In the genomic region with DNA sequence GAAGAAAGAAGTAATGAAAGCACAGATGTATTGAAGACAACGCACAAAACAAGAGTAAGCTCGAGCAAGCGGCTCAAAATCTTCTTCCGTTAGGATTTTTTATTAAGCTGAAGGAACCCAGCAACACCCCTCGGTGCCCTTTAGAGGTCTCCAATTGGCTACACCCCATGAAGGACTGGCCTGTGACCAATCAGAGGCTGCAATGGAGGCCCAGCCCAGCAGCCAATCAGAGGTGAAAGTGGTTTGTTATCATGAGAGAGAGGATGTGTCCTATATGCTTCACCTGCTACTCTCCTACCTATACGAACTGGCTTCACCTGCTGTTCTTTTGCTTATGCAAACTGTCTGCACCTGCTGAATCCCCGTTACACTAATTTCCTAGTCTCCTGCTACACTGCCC, we compare ENCODE assay signal across 14 cellular contexts.
DNase-seq lines count a peak whose midpoint lies in the region; ATAC-seq, FAIRE-seq and TF ChIP-seq lines count a peak whose summit lies in the region.
"Had no signal": no experiment of that assay in that cellular context is flagged by ENCODE, and none has a peak within 500 bp of the region (broad histone marks: within the 10 kb centered on the region; RNA-seq: fewer than 3 reads in every experiment).

No MANE protein-coding gene starts in this region.

- DNase-seq in DMS53 treated with DMSO at 0.1 percent for 48 hours (lab: John Stamatoyannopoulos, UW; ENCODE audit: unreplicated experiment) (peak; percentile 99), HCT116 (ENCODE audit: low read depth, low spot score) (no peak), NCI-H526 treated with DMSO at 0.1 percent for 48 hours (lab: John Stamatoyannopoulos, UW) (peak; percentile 37), GM12878 (ENCODE audit: low read depth, low spot score) (no peak), Right ventricle myocardium superior (no peak)
- DNase-seq: ACHN, COR-L47, DMS153, Kasumi-1, RPMI8226, T-helper 2 cell had no signal

- H3K4me3 ChIP-seq in HCT116 (replicated peaks in 1 of 2; ENCODE audit: low read depth in 1 of 2, low read length in 2 of 2) (no peak overlapping the region), GM12878 (no peak overlapping the region)

- POLR2A ChIA-PET in HCT116 (lab: Charles Lee) (no interaction called here), GM12878 (lab: Charles Lee) (no interaction called here)

- BruUV-seq in HCT116 (replicated peaks; lab: Mats Ljungman, UMichigan) = no TSS peak
- BruUV-seq in GM12878 (replicated peaks; lab: Mats Ljungman, UMichigan) = no TSS peak

- TF ChIP-seq CTCF in HCT116 (IDR thresholded peaks at IDR 0.05 in 2 of 3, conservative IDR thresholded peaks at IDR 0.05 in 1 of 3; ENCODE audit: borderline replicate concordance in 1 of 3, insufficient read depth in 1 of 3, low read depth in 2 of 3, low read length in 2 of 3) = no peak
- TF ChIP-seq CTCF in GM12878 (IDR thresholded peaks at IDR 0.05 in 2 of 3, conservative IDR thresholded peaks at IDR 0.05 in 1 of 3; ENCODE audit: control insufficient read depth in 2 of 3, extremely low read depth in 1 of 3, insufficient read depth in 1 of 3, low read depth in 3 of 3, low read length in 3 of 3) = no peak

- TF ChIP-seq EP300 in GM12878 (IDR thresholded peaks at IDR 0.05; ENCODE audit: borderline replicate concordance in 1 of 2, control insufficient read depth in 1 of 2, low read depth in 2 of 2, low read length in 2 of 2) = no peak

- intact Hi-C loops in HCT116 (cut with micrococcal nuclease) (no loop called here), GM12878 (cut with micrococcal nuclease; ENCODE audit: unreplicated experiment) (no loop called here), Right ventricle myocardium superior (cut with DNase I) (no loop called here)

- H3K9me3 ChIP-seq in HCT116 (ENCODE audit: control insufficient read depth in 1 of 2, insufficient read depth in 1 of 2, low read depth in 1 of 2, low read length in 2 of 2) (no peaks in the 10 kb centered on the region), GM12878 (replicated peaks; ENCODE audit: control insufficient read depth, insufficient read depth, low read length) (no peaks in the 10 kb centered on the region)

- H3K27ac ChIP-seq in HCT116 (ENCODE audit: low read depth, low read length) (no peak overlapping the region), GM12878 (ENCODE audit: control insufficient read depth, insufficient read depth) (no peak overlapping the region)

- peak; percentile 58; the same call in 1 of the 2 replicates for ATAC-seq in HCT116
- peak; percentile 64 for ATAC-seq in GM12878
- no peak for ATAC-seq in Right ventricle myocardium superior (ENCODE audit: poor library complexity)
- no peak for ATAC-seq in GM18502 (IDR thresholded peaks at IDR 0.05; ENCODE audit: poor library complexity, unreplicated experiment)
- ATAC-seq in GM19463 (IDR thresholded peaks at IDR 0.05; ENCODE audit: unreplicated experiment) = no peak
- ATAC-seq: HepG2 had no signal

- FAIRE-seq in GM12878 (lab: Jason Lieb, UNC) = no peak
- FAIRE-seq: HepG2 had no signal

- no peak for TF ChIP-seq POLR2A in HCT116 (IDR thresholded peaks at IDR 0.05; ENCODE audit: borderline replicate concordance, extremely low read depth, insufficient read depth, insufficient read length)
- TF ChIP-seq POLR2A in GM12878 (IDR thresholded peaks at IDR 0.05; ENCODE audit: low read depth, low read length) = no peak

- TF ChIP-seq RAD21 in HCT116 (IDR thresholded peaks at IDR 0.05; ENCODE audit: low read depth) = no peak
- TF ChIP-seq RAD21 in GM12878 (IDR thresholded peaks at IDR 0.05; ENCODE audit: insufficient read depth, low read depth, low read length) = no peak

- H3K4me2 ChIP-seq in HCT116 (ENCODE audit: low read length) (no peak overlapping the region), GM12878 (ENCODE audit: control insufficient read depth, insufficient read depth) (no peak overlapping the region)

- WGBS in GM12878 (ENCODE audit: insufficient coverage, insufficient replicate concordance, low lambda C conversion rate, missing lambda C conversion rate) = 63% methylated on average over 7 of the region's 7 CpGs

- in situ Hi-C loops in GM12878 (cut with MboI) = no loop called here

- no peaks in the 10 kb centered on the region for H3K9me2 ChIP-seq in HCT116 (ENCODE audit: insufficient read depth)

- CTCF ChIA-PET in HCT116 (lab: Charles Lee) = no interaction called here
- CTCF ChIA-PET in GM12878 (lab: Yijun Ruan, JAX) = no interaction called here

- no peaks in the 10 kb centered on the region for H3K36me3 ChIP-seq in HCT116 (ENCODE audit: control insufficient read depth in 1 of 2, insufficient read depth in 2 of 2, low read length in 2 of 2)
- H3K36me3 ChIP-seq in GM12878 (ENCODE audit: control insufficient read depth in 2 of 2, insufficient read depth in 2 of 2, low read length in 1 of 2) = no peaks in the 10 kb centered on the region

- no peaks in the 10 kb centered on the region for H4K20me1 ChIP-seq in HCT116 (ENCODE audit: insufficient read depth)
- no peaks in the 10 kb centered on the region for H4K20me1 ChIP-seq in GM12878 (ENCODE audit: control insufficient read depth, insufficient read depth)

- SMC1A ChIA-PET in GM12878 (lab: Charles Lee; ENCODE audit: uncharacterized antibody, unreplicated experiment) = no interaction called here

- no peaks in the 10 kb centered on the region for H3K27me3 ChIP-seq in HCT116 (ENCODE audit: insufficient read depth, low read length)
- H3K27me3 ChIP-seq in GM12878 (replicated peaks in 1 of 2; ENCODE audit: control insufficient read depth in 2 of 2, insufficient read depth in 2 of 2, low read length in 1 of 2) = no peaks in the 10 kb centered on the region

- H3K9ac ChIP-seq in HCT116 (ENCODE audit: low read length) (no peak overlapping the region), GM12878 (ENCODE audit: control insufficient read depth, insufficient read depth, low read length) (no peak overlapping the region)

- H2AFZ ChIP-seq in HCT116 (ENCODE audit: low read depth, low read length, poor library complexity, severe bottlenecking) (no peak overlapping the region), GM12878 (ENCODE audit: control insufficient read depth, low read depth, low read length) (no peak overlapping the region)

- RAD21 ChIA-PET in HCT116 (lab: Charles Lee; ENCODE audit: low non-redundant PET in 1 of 2, low total read pairs in 2 of 2, uncharacterized antibody in 2 of 2, unreplicated experiment in 2 of 2) (no interaction called here), GM12878 (lab: Charles Lee; ENCODE audit: unreplicated experiment) (no interaction called here)

- H3K79me2 ChIP-seq in HCT116 (ENCODE audit: insufficient read depth, low read length) = no peaks in the 10 kb centered on the region
- H3K79me2 ChIP-seq in GM12878 (ENCODE audit: control insufficient read depth, insufficient read depth, low read length) = no peaks in the 10 kb centered on the region

- H3K4me1 ChIP-seq in HCT116 (ENCODE audit: control insufficient read depth in 1 of 2, insufficient read depth in 2 of 2, low read length in 2 of 2) (no peaks in the 10 kb centered on the region), GM12878 (ENCODE audit: control insufficient read depth, insufficient read depth, low read length) (no peaks in the 10 kb centered on the region)

TF ChIP-seq in HCT116, 20 proteins besides CTCF, POLR2A, EP300 and RAD21 (continues in another document):
- no peak for TF ChIP-seq TCF7L2 (IDR thresholded peaks at IDR 0.05; ENCODE audit: borderline replicate concordance, extremely low read depth, insufficient read depth, insufficient read length)
- TF ChIP-seq EZH2 (IDR thresholded peaks at IDR 0.05) = no peak
- TF ChIP-seq, protein P1, sequence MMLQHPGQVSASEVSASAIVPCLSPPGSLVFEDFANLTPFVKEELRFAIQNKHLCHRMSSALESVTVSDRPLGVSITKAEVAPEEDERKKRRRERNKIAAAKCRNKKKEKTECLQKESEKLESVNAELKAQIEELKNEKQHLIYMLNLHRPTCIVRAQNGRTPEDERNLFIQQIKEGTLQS (IDR thresholded peaks at IDR 0.05) = no peak
- no peak for TF ChIP-seq ELF1 (IDR thresholded peaks at IDR 0.05; ENCODE audit: borderline replicate concordance, low read depth)
- no peak for TF ChIP-seq POLR2AphosphoS5 (IDR thresholded peaks at IDR 0.05; ENCODE audit: low read depth, low read length)
- no peak for TF ChIP-seq ZFX (IDR thresholded peaks at IDR 0.05)
- TF ChIP-seq SP1 (IDR thresholded peaks at IDR 0.05; ENCODE audit: low read depth) = no peak

TF ChIP-seq in GM12878, 131 proteins besides CTCF, POLR2A, EP300 and RAD21 (continues in another document):
- TF ChIP-seq, protein P2, sequence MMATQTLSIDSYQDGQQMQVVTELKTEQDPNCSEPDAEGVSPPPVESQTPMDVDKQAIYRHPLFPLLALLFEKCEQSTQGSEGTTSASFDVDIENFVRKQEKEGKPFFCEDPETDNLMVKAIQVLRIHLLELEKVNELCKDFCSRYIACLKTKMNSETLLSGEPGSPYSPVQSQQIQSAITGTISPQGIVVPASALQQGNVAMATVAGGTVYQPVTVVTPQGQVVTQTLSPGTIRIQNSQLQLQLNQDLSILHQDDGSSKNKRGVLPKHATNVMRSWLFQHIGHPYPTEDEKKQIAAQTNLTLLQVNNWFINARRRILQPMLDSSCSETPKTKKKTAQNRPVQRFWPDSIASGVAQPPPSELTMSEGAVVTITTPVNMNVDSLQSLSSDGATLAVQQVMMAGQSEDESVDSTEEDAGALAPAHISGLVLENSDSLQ (IDR thresholded peaks at IDR 0.05) = peak; percentile 77; the same call in 1 of the 2 replicates
- TF ChIP-seq TARDBP (IDR thresholded peaks at IDR 0.05; ENCODE audit: borderline replicate concordance) = no peak
- no peak for TF ChIP-seq HDAC6 (IDR thresholded peaks at IDR 0.05; ENCODE audit: unreplicated experiment)
- TF ChIP-seq, protein P3, sequence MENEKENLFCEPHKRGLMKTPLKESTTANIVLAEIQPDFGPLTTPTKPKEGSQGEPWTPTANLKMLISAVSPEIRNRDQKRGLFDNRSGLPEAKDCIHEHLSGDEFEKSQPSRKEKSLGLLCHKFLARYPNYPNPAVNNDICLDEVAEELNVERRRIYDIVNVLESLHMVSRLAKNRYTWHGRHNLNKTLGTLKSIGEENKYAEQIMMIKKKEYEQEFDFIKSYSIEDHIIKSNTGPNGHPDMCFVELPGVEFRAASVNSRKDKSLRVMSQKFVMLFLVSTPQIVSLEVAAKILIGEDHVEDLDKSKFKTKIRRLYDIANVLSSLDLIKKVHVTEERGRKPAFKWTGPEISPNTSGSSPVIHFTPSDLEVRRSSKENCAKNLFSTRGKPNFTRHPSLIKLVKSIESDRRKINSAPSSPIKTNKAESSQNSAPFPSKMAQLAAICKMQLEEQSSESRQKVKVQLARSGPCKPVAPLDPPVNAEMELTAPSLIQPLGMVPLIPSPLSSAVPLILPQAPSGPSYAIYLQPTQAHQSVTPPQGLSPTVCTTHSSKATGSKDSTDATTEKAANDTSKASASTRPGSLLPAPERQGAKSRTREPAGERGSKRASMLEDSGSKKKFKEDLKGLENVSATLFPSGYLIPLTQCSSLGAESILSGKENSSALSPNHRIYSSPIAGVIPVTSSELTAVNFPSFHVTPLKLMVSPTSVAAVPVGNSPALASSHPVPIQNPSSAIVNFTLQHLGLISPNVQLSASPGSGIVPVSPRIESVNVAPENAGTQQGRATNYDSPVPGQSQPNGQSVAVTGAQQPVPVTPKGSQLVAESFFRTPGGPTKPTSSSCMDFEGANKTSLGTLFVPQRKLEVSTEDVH (IDR thresholded peaks at IDR 0.05; ENCODE audit: low read depth, partially characterized antibody) = no peak

Comparison
In these comparisons a context has a peak if more than half of its experiments do, and no peak if none do; other contexts are left out.
1. DNase-seq: peak in DMS53 treated with DMSO at 0.1 percent for 48 hours (single experiment) and NCI-H526 treated with DMSO at 0.1 percent for 48 hours (single experiment); none in HCT116 (single experiment), GM12878 (single experiment) and Right ventricle myocardium superior (single experiment).
2. ATAC-seq: peak in HCT116 (single experiment) and GM12878 (single experiment); none in Right ventricle myocardium superior (single experiment), GM18502 (single experiment) and GM19463 (single experiment).